Comparison of ENCODE assay signal across 8 cellular contexts in genomic region chr6:38873816-38874215, GRCh38.
DNase-seq lines count a peak whose midpoint lies in the region; ATAC-seq, FAIRE-seq and TF ChIP-seq lines count a peak whose summit lies in the region.
"Not testable (repeated sequence)": the region's sequence is repeated elsewhere in the genome, so short reads cannot be mapped to it uniquely, and the experiment has no call there.

No MANE protein-coding gene starts in this region.

- not testable (repeated sequence) for H3K9me3 Mint-ChIP-seq in activated T-helper 17 cell treated with anti-CD3 and anti-CD28 coated beads, Interleukin-2, amount 50 U/mL, for 72 hours; central memory CD8-positive, alpha-beta T cell; stimulated activated effector memory CD8-positive, alpha-beta T cell treated with anti-CD3 and anti-CD28 coated beads, Interleukin-12 subunit alpha, Interleukin-12 subunit beta, amount 100 ng/mL, for 72 hours; stimulated activated naive B cell treated with anti-CD40 and anti-IgM and Interleukin-4, amounts not matched to agents 10 μg/mL and 1 μg/mL and 100 μg/mL, for 72 hours

- TF ChIP-seq EP300 in K562 (IDR thresholded peaks at IDR 0.05; ENCODE audit: low read length); HepG2 (IDR thresholded peaks at IDR 0.05; ENCODE audit: low read depth in 2 of 2, low read length in 2 of 2); HepG2 (CRISPR knock-in tag; IDR thresholded peaks at IDR 0.05; ENCODE audit: borderline replicate concordance): not testable (repeated sequence)

- H2BK5ac ChIP-seq in mesendoderm (ENCODE audit: low read length): not testable (repeated sequence)

- TF ChIP-seq CTCF in K562 (IDR thresholded peaks at IDR 0.05 in 2 of 3, conservative IDR thresholded peaks at IDR 0.05 in 1 of 3; ENCODE audit: insufficient read depth in 2 of 3, low read depth in 1 of 3, low read length in 3 of 3); HepG2 (CRISPR knock-in tag; IDR thresholded peaks at IDR 0.05): not testable (repeated sequence)

- peak overlapping the region; percentile 89 for H3K27ac Mint-ChIP-seq in T-helper 17 cell
- H3K27ac Mint-ChIP-seq in activated T-helper 17 cell treated with anti-CD3 and anti-CD28 coated beads, Interleukin-2, amount 50 U/mL, for 72 hours: peak overlapping the region; percentile 79
- H3K27ac Mint-ChIP-seq in central memory CD8-positive, alpha-beta T cell (ENCODE audit: low read depth): peak overlapping the region; percentile 29
- peak overlapping the region; percentile 76 for H3K27ac Mint-ChIP-seq in stimulated activated effector memory CD8-positive, alpha-beta T cell treated with anti-CD3 and anti-CD28 coated beads, Interleukin-12 subunit alpha, Interleukin-12 subunit beta, amount 100 ng/mL, for 72 hours
- peak overlapping the region; percentile 14 for H3K27ac Mint-ChIP-seq in stimulated activated naive B cell treated with anti-CD40 and anti-IgM and Interleukin-4, amounts not matched to agents 10 μg/mL and 1 μg/mL and 100 μg/mL, for 72 hours

- not testable (repeated sequence) for ATAC-seq in T-helper 17 cell; activated T-helper 17 cell treated with anti-CD3 and anti-CD28 coated beads, Interleukin-2, amount 50 U/mL, for 72 hours (replicated peaks); K562; central memory CD8-positive, alpha-beta T cell (replicated peaks; ENCODE audit: extremely low read depth, poor library complexity, severe bottlenecking); HepG2; stimulated activated effector memory CD8-positive, alpha-beta T cell treated with anti-CD3 and anti-CD28 coated beads, Interleukin-12 subunit alpha, Interleukin-12 subunit beta, amount 100 ng/mL, for 72 hours; stimulated activated naive B cell treated with anti-CD40 and anti-IgM and Interleukin-4, amounts not matched to agents 10 μg/mL and 1 μg/mL and 100 μg/mL, for 72 hours (replicated peaks)

- H3K18ac ChIP-seq in mesendoderm (ENCODE audit: low read length): not testable (repeated sequence)

- POLR2A ChIA-PET in K562 (lab: Yijun Ruan, JAX); HepG2 (lab: Yijun Ruan, JAX): not testable (repeated sequence)

- H2AK5ac ChIP-seq in mesendoderm (ENCODE audit: low read length): not testable (repeated sequence)

- H3K36me3 Mint-ChIP-seq in T-helper 17 cell (ENCODE audit: low read depth); activated T-helper 17 cell treated with anti-CD3 and anti-CD28 coated beads, Interleukin-2, amount 50 U/mL, for 72 hours (ENCODE audit: low read depth); central memory CD8-positive, alpha-beta T cell (ENCODE audit: insufficient read depth); stimulated activated effector memory CD8-positive, alpha-beta T cell treated with anti-CD3 and anti-CD28 coated beads, Interleukin-12 subunit alpha, Interleukin-12 subunit beta, amount 100 ng/mL, for 72 hours; stimulated activated naive B cell treated with anti-CD40 and anti-IgM and Interleukin-4, amounts not matched to agents 10 μg/mL and 1 μg/mL and 100 μg/mL, for 72 hours: not testable (repeated sequence)

- not testable (repeated sequence) for FAIRE-seq in K562 (lab: Jason Lieb, UNC); HepG2 (lab: Jason Lieb, UNC)

- H3K4me3 Mint-ChIP-seq in T-helper 17 cell; central memory CD8-positive, alpha-beta T cell; stimulated activated naive B cell treated with anti-CD40 and anti-IgM and Interleukin-4, amounts not matched to agents 10 μg/mL and 1 μg/mL and 100 μg/mL, for 72 hours: not testable (repeated sequence)
- peak overlapping the region; percentile 45 for H3K4me3 Mint-ChIP-seq in activated T-helper 17 cell treated with anti-CD3 and anti-CD28 coated beads, Interleukin-2, amount 50 U/mL, for 72 hours
- H3K4me3 Mint-ChIP-seq in stimulated activated effector memory CD8-positive, alpha-beta T cell treated with anti-CD3 and anti-CD28 coated beads, Interleukin-12 subunit alpha, Interleukin-12 subunit beta, amount 100 ng/mL, for 72 hours: peak overlapping the region; percentile 19

- not testable (repeated sequence) for DNase-seq in T-helper 17 cell; K562 (ENCODE audit: extremely low read depth in 1 of 4, low spot score in 3 of 4); central memory CD8-positive, alpha-beta T cell (ENCODE audit: low spot score in 2 of 2); HepG2 (ENCODE audit: low spot score); mesendoderm; stimulated activated effector memory CD8-positive, alpha-beta T cell treated with anti-CD3 and anti-CD28 coated beads, Interleukin-12 subunit alpha, Interleukin-12 subunit beta, amount 100 ng/mL, for 72 hours (ENCODE audit: low spot score in 2 of 2); stimulated activated naive B cell treated with anti-CD40 and anti-IgM and Interleukin-4, amounts not matched to agents 10 μg/mL and 1 μg/mL and 100 μg/mL, for 72 hours

- 7% methylated on average over 1 of the region's 1 CpG for WGBS in K562 (ENCODE audit: insufficient coverage, low coverage, missing lambda C conversion rate)
- WGBS in HepG2 (ENCODE audit: low lambda C conversion rate): 0% methylated on average over 1 of the region's 1 CpG
- no CpG with 5 or more reads among the region's 1 CpG for WGBS in mesendoderm (ENCODE audit: extremely low coverage, insufficient coverage, low lambda C conversion rate)

- H3K4me3 ChIP-seq in K562; HepG2 (replicated peaks in 1 of 3; ENCODE audit: insufficient read depth in 1 of 3, low read depth in 2 of 3, low read length in 3 of 3); mesendoderm (ENCODE audit: low read length): not testable (repeated sequence)

- not testable (repeated sequence) for H3K36me3 ChIP-seq in K562 (ENCODE audit: control insufficient read depth, insufficient read depth, low read length); HepG2 (replicated peaks in 1 of 2; ENCODE audit: control insufficient read depth in 1 of 2, insufficient read depth in 2 of 2, low read length in 2 of 2); mesendoderm (ENCODE audit: control insufficient read depth, insufficient read depth, low read length)

- intact Hi-C loops in K562 (cut with micrococcal nuclease) (loop anchor here (2.0 to 10.0 kb wide), 4 partner anchors 58 to 291 kb away; no protein-coding TSS in a partner anchor), HepG2 (cut with micrococcal nuclease; ENCODE audit: unreplicated experiment) (loop anchor here (2.0 kb wide), 1 partner anchor 59 kb away; no protein-coding TSS in a partner anchor)

- H4K5ac ChIP-seq in mesendoderm (ENCODE audit: low read length): not testable (repeated sequence)

- TF ChIP-seq POLR2A in K562 (conservative IDR thresholded peaks at IDR 0.05); HepG2 (IDR thresholded peaks at IDR 0.05; ENCODE audit: insufficient read depth in 1 of 2, low read depth in 2 of 2, low read length in 2 of 2): not testable (repeated sequence)

- not testable (repeated sequence) for H3K23ac ChIP-seq in mesendoderm (ENCODE audit: low read length)

- peaks cover 27% of the 10 kb centered on the region for H3K4me1 Mint-ChIP-seq in T-helper 17 cell
- peaks cover 22% of the 10 kb centered on the region for H3K4me1 Mint-ChIP-seq in activated T-helper 17 cell treated with anti-CD3 and anti-CD28 coated beads, Interleukin-2, amount 50 U/mL, for 72 hours
- peaks cover 14% of the 10 kb centered on the region for H3K4me1 Mint-ChIP-seq in central memory CD8-positive, alpha-beta T cell
- peaks cover 29% of the 10 kb centered on the region for H3K4me1 Mint-ChIP-seq in stimulated activated effector memory CD8-positive, alpha-beta T cell treated with anti-CD3 and anti-CD28 coated beads, Interleukin-12 subunit alpha, Interleukin-12 subunit beta, amount 100 ng/mL, for 72 hours
- H3K4me1 Mint-ChIP-seq in stimulated activated naive B cell treated with anti-CD40 and anti-IgM and Interleukin-4, amounts not matched to agents 10 μg/mL and 1 μg/mL and 100 μg/mL, for 72 hours: not testable (repeated sequence)

- in situ Hi-C loops in K562 (cut with MboI) (loop anchor here (5.0 kb wide), 1 partner anchor 428 kb away; no protein-coding TSS in a partner anchor), HepG2 (cut with HindIII; ENCODE audit: extremely low pct_ligation_motif_present, low pct_unique_long_range_greater_than_20kb) (loop anchor here (5.0 to 10.0 kb wide), 3 partner anchors 58 to 438 kb away; partner anchors contain the start of gene KCNK17)

- not testable (repeated sequence) for TF ChIP-seq RAD21 in K562 (CRISPR knock-in tag; conservative IDR thresholded peaks at IDR 0.05 in 1 of 2, IDR thresholded peaks at IDR 0.05 in 1 of 2); HepG2 (CRISPR knock-in tag; IDR thresholded peaks at IDR 0.05)

- not testable (repeated sequence) for H2AFZ ChIP-seq in K562 (ENCODE audit: low read depth, low read length); HepG2 (ENCODE audit: low read length)

- not testable (repeated sequence) for H4K8ac ChIP-seq in mesendoderm (ENCODE audit: low read depth, low read length)

- H3K9ac ChIP-seq in K562 (ENCODE audit: insufficient read depth in 1 of 2, low read depth in 2 of 2, low read length in 2 of 2); HepG2 (ENCODE audit: insufficient read depth, low read depth, low read length); mesendoderm (ENCODE audit: low read length): not testable (repeated sequence)

- H3K9me1 ChIP-seq in K562 (ENCODE audit: control insufficient read depth, insufficient read depth, low read length): not testable (repeated sequence)

- not testable (repeated sequence) for BruUV-seq in K562 (replicated peaks; lab: Mats Ljungman, UMichigan); HepG2 (replicated peaks; lab: Mats Ljungman, UMichigan)

- not testable (repeated sequence) for H3K27me3 ChIP-seq in K562 (ENCODE audit: control insufficient read depth in 2 of 2, insufficient read depth in 2 of 2, low read length in 2 of 2); HepG2 (ENCODE audit: control insufficient read depth in 1 of 2, insufficient read depth in 2 of 2, low read length in 2 of 2); mesendoderm (ENCODE audit: insufficient read depth, low read length, poor library complexity)

- H4K20me1 ChIP-seq in K562 (replicated peaks; ENCODE audit: control insufficient read depth, insufficient read depth, low read length); HepG2 (ENCODE audit: insufficient read depth, low read length): not testable (repeated sequence)

- H3K79me2 ChIP-seq in K562 (ENCODE audit: control insufficient read depth, insufficient read depth, low read length); HepG2 (ENCODE audit: insufficient read depth, low read length); mesendoderm (ENCODE audit: control insufficient read depth, insufficient read depth, low read length): not testable (repeated sequence)

- peaks cover 15% of the 10 kb centered on the region for H3K27me3 Mint-ChIP-seq in T-helper 17 cell
- not testable (repeated sequence) for H3K27me3 Mint-ChIP-seq in activated T-helper 17 cell treated with anti-CD3 and anti-CD28 coated beads, Interleukin-2, amount 50 U/mL, for 72 hours
- peaks cover 35% of the 10 kb centered on the region for H3K27me3 Mint-ChIP-seq in central memory CD8-positive, alpha-beta T cell
- H3K27me3 Mint-ChIP-seq in stimulated activated naive B cell treated with anti-CD40 and anti-IgM and Interleukin-4, amounts not matched to agents 10 μg/mL and 1 μg/mL and 100 μg/mL, for 72 hours: peaks cover 15 to 38% of the 10 kb centered on the region in 2 donors

- H3K27ac ChIP-seq in K562 (ENCODE audit: extremely low read depth, low read depth, low read length); HepG2 (ENCODE audit: extremely low read length, insufficient read depth, low read length); mesendoderm (ENCODE audit: low read depth, low read length): not testable (repeated sequence)

- not testable (repeated sequence) for H3K56ac ChIP-seq in mesendoderm (ENCODE audit: low read length)

- not testable (repeated sequence) for H2BK120ac ChIP-seq in mesendoderm (ENCODE audit: low read depth, low read length)

- H3K79me1 ChIP-seq in mesendoderm (ENCODE audit: low read length): not testable (repeated sequence)

- CTCF ChIA-PET in K562 (lab: Yijun Ruan, JAX; ENCODE audit: low intra/inter-chr PET ratio): not testable (repeated sequence)
- CTCF ChIA-PET in HepG2 (lab: Yijun Ruan, JAX; ENCODE audit: low intra/inter-chr PET ratio, low total read pairs): interaction anchor here (2.7 to 3.4 kb wide), 2 partner anchors 228 to 429 kb away, joined by 12 to 22 read pairs; no protein-coding TSS in a partner anchor

- H3K4me2 ChIP-seq in K562 (ENCODE audit: insufficient read depth, low read length); HepG2 (ENCODE audit: low read depth, low read length); mesendoderm (ENCODE audit: low read length): not testable (repeated sequence)

- not testable (repeated sequence) for H3K4me1 ChIP-seq in K562 (replicated peaks in 1 of 2; ENCODE audit: control insufficient read depth in 2 of 2, insufficient read depth in 2 of 2, low read length in 2 of 2); HepG2 (ENCODE audit: insufficient read depth, low read length); mesendoderm (ENCODE audit: control insufficient read depth, low read depth, low read length)

- not testable (repeated sequence) for H3K9me3 ChIP-seq in T-helper 17 cell (ENCODE audit: control insufficient read depth, low read length, poor library complexity, severe bottlenecking); K562 (replicated peaks; ENCODE audit: control insufficient read depth, insufficient read depth, low read depth, low read length); HepG2 (ENCODE audit: low read length)

- not testable (repeated sequence) for H2BK15ac ChIP-seq in mesendoderm (replicated peaks; ENCODE audit: low read depth)

- peak overlapping the region; percentile 36 for H3K4ac ChIP-seq in mesendoderm (ENCODE audit: low read depth, low read length)

Comparison
In these comparisons a context has a peak if more than half of its experiments do, and no peak if none do; other contexts are left out.
1. H3K27ac Mint-ChIP-seq: peak in every context shown above with its lines; median percentile 89 in T-helper 17 cell; 79 in activated T-helper 17 cell treated with anti-CD3 and anti-CD28 coated beads, Interleukin-2, amount 50 U/mL, for 72 hours; 76 in stimulated activated effector memory CD8-positive, alpha-beta T cell treated with anti-CD3 and anti-CD28 coated beads, Interleukin-12 subunit alpha, Interleukin-12 subunit beta, amount 100 ng/mL, for 72 hours; 29 in central memory CD8-positive, alpha-beta T cell; 14 in stimulated activated naive B cell treated with anti-CD40 and anti-IgM and Interleukin-4, amounts not matched to agents 10 μg/mL and 1 μg/mL and 100 μg/mL, for 72 hours.